Comparison of ENCODE assay signal across 30 cellular contexts in genomic region chr22:47846206-47846605, GRCh38.
"Had no signal": no experiment of that assay in that cellular context is flagged by ENCODE, and none has a peak within 500 bp of the region (broad histone marks: within the 10 kb centered on the region; RNA-seq: fewer than 3 reads in every experiment).

No MANE protein-coding gene starts in this region.

- H3K27ac ChIP-seq: ovary, parathyroid adenoma, psoas muscle, right lobe of liver, sigmoid colon, skin epidermis, spleen, suprapubic skin, testis, tibial artery, transverse colon, upper lobe of right lung, uterus had no signal

- ATAC-seq: naive thymus-derived CD8-positive, alpha-beta T cell; natural killer cell treated with Interleukin-12 subunit alpha and Interleukin-12 subunit beta and Interleukin-15 and Interleukin-18, amount 100 ng/mL, for 72 hours; psoas muscle; right cardiac atrium; right lobe of liver; stimulated activated memory B cell treated with anti-CD40 and anti-IgM and Interleukin-4, amounts not matched to agents 10 μg/mL and 1 μg/mL and 100 μg/mL, for 72 hours; stimulated activated naive CD8-positive, alpha-beta T cell treated with anti-CD3 and anti-CD28 coated beads, Interleukin-15, amount 100 ng/mL, for 72 hours; stimulated activated naive CD8-positive, alpha-beta T cell treated with anti-CD3 and anti-CD28 coated beads, Interleukin-15, Interleukin-2, amounts not matched to agents 100 U/mL and 50 U/mL, for 24 hours; upper lobe of right lung had no signal

- H3K79me2 ChIP-seq: parathyroid adenoma had no signal

- H2AFZ ChIP-seq: parathyroid adenoma had no signal

- H3K4me1 ChIP-seq: parathyroid adenoma, psoas muscle, right lobe of liver, sigmoid colon, spleen, tibial artery, transverse colon, upper lobe of right lung, uterus had no signal

- H3K36me3 ChIP-seq: ovary, right lobe of liver, sigmoid colon, spleen, suprapubic skin, tibial artery, transverse colon, upper lobe of right lung, uterus had no signal

- H3K9me3 ChIP-seq: ovary, psoas muscle, right lobe of liver, sigmoid colon, spleen, suprapubic skin, testis, tibial artery, transverse colon, upper lobe of right lung, uterus had no signal

- DNase-seq: naive thymus-derived CD8-positive, alpha-beta T cell; nephron progenitor cell; occipital lobe; ovary; posterior cingulate gyrus; psoas muscle; right cardiac atrium; right lobe of liver; sigmoid colon; spleen; stimulated activated CD4-positive, alpha-beta T cell treated with anti-CD3 and anti-CD28 coated beads, Interleukin-12 subunit alpha, Interleukin-12 subunit beta, amount 100 ng/mL, for 4 hours; stimulated activated CD4-positive, alpha-beta T cell treated with anti-CD3 and anti-CD28 coated beads, Interleukin-1b, Interleukin-23, amount 100 ng/mL, for 48 hours; stimulated activated CD4-positive, alpha-beta T cell treated with anti-CD3 and anti-CD28 coated beads, Interleukin-4, amount 100 ng/mL, for 1 hour; stimulated activated CD4-positive, alpha-beta T cell treated with anti-CD3 and anti-CD28 coated beads, Interleukin-4, amount 100 ng/mL, for 4 hours; stimulated activated CD8-positive, alpha-beta memory T cell treated with anti-CD3 and anti-CD28 coated beads, Interleukin-4, amount 100 ng/mL, for 48 hours; stimulated activated naive CD4-positive, alpha-beta T cell; stimulated activated naive CD8-positive, alpha-beta T cell treated with anti-CD3 and anti-CD28 coated beads, Interleukin-15, amount 100 ng/mL, for 72 hours; stimulated activated naive CD8-positive, alpha-beta T cell treated with anti-CD3 and anti-CD28 coated beads, Interleukin-15, Interleukin-2, amounts not matched to agents 100 U/mL and 50 U/mL, for 24 hours; substantia nigra; testis; tibial artery; transverse colon; upper lobe of right lung; uterus had no signal

- H3K4me3 ChIP-seq: ovary, psoas muscle, right lobe of liver, sigmoid colon, skin epidermis, smooth muscle cell, spleen, suprapubic skin, testis, tibial artery, transverse colon, upper lobe of right lung, uterus had no signal

- H3K27me3 ChIP-seq: ovary, right lobe of liver, testis, tibial artery, uterus had no signal

- H3K9ac ChIP-seq: parathyroid adenoma had no signal
